9 cellular contexts compared by ENCODE assay signal in the genomic region with DNA sequence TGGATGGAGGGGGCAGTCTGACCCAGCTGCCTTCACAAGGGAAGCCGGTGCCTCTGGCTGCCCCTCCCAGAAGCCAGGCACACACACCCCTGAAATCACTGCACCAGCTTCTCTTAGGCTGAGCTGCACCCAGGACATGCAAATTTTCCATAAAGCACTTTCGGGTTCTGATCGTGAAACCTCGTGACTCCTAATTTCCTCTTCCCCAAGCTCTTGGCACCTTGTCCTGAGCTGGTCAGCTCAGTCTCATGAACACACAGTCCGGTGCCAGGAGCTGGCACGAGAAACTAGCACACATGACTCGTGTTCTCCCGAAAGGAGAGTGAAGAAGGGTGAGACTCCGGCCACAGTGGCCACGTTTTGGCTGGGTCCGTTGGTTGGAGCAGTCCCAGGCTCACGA. TPM values are rescaled to one million over a fixed set of nuclear protein-coding genes. Genes with fewer than 3 reads are reported as not detected.
DNase-seq lines count a peak whose midpoint lies in the region; ATAC-seq and TF ChIP-seq lines count a peak whose summit lies in the region.
"Had no signal": no experiment of that assay in that cellular context is flagged by ENCODE, and none has a peak within 500 bp of the region (broad histone marks: within the 10 kb centered on the region; RNA-seq: fewer than 3 reads in every experiment).

No MANE protein-coding gene starts in this region.

- H2BK15ac ChIP-seq in mesendoderm (replicated peaks; ENCODE audit: low read depth), result no peak overlapping the region

- no peaks in the 10 kb centered on the region for H3K9me3 Mint-ChIP-seq in nephron progenitor cell

- H3K27me3 ChIP-seq in esophagus (ENCODE audit: control insufficient read depth in 1 of 2, insufficient read depth in 2 of 2, low read length in 2 of 2) (no peaks in the 10 kb centered on the region), mesendoderm (ENCODE audit: insufficient read depth, low read length, poor library complexity) (no peaks in the 10 kb centered on the region)

- no peak overlapping the region for H3K9ac ChIP-seq in mesendoderm (ENCODE audit: low read length)

- H3K4me1 ChIP-seq in esophagus (ENCODE audit: control insufficient read depth in 2 of 2, insufficient read depth in 2 of 2, low read length in 1 of 2) (peaks cover 4 to 10% of the 10 kb centered on the region in 2 donors), mucosa of descending colon (ENCODE audit: low read depth) (peaks cover 12% of the 10 kb centered on the region), mesendoderm (ENCODE audit: control insufficient read depth, low read depth, low read length) (no peaks in the 10 kb centered on the region)

- peaks cover 71% of the 10 kb centered on the region for H3K4me1 Mint-ChIP-seq in nephron progenitor cell

- no peak overlapping the region for H3K4ac ChIP-seq in mesendoderm (ENCODE audit: low read depth, low read length)

- H3K9me3 ChIP-seq in esophagus (ENCODE audit: control insufficient read depth in 2 of 2, insufficient read depth in 1 of 2, low read depth in 1 of 2, low read length in 1 of 2) (no peaks in the 10 kb centered on the region), mucosa of descending colon (no peaks in the 10 kb centered on the region)

- WGBS in esophagus, 2 donors, result 16 to 25% methylated on average over 12 of the region's 12 CpGs
- no CpG with 5 or more reads among the region's 12 CpGs for WGBS in mesendoderm (ENCODE audit: extremely low coverage, insufficient coverage, low lambda C conversion rate)

- no peak overlapping the region for H2BK120ac ChIP-seq in mesendoderm (ENCODE audit: low read depth, low read length)

- no peak overlapping the region for H2AK5ac ChIP-seq in mesendoderm (ENCODE audit: low read length)

- H3K27ac ChIP-seq in esophagus (ENCODE audit: low read depth in 2 of 2, low read length in 1 of 2) (peak overlapping the region; percentile 27 to 30), mesendoderm (ENCODE audit: low read depth, low read length) (no peak overlapping the region)

- no peaks in the 10 kb centered on the region for H3K79me1 ChIP-seq in mesendoderm (ENCODE audit: low read length)

- H3K23ac ChIP-seq in mesendoderm (ENCODE audit: low read length), result no peak overlapping the region

- no peaks in the 10 kb centered on the region for H3K36me3 Mint-ChIP-seq in nephron progenitor cell (ENCODE audit: low read depth)

- H3K27ac Mint-ChIP-seq in nephron progenitor cell, result no peak overlapping the region

- TF ChIP-seq CTCF in mucosa of descending colon (IDR thresholded peaks at IDR 0.05), result no peak
- TF ChIP-seq CTCF in nephron progenitor cell (IDR thresholded peaks at IDR 0.05), result no peak

- intact Hi-C loops in mucosa of descending colon (cut with DNase I, micrococcal nuclease), result loop anchor here in 1 of 2 donors (5.0 kb wide), 1 partner anchor 67 kb away; no protein-coding TSS in a partner anchor

- H3K18ac ChIP-seq in mesendoderm (ENCODE audit: low read length), result no peak overlapping the region

- H3K56ac ChIP-seq in mesendoderm (ENCODE audit: low read length), result no peak overlapping the region

- H3K36me3 ChIP-seq in esophagus (ENCODE audit: control insufficient read depth in 2 of 2, insufficient read depth in 2 of 2, low read length in 1 of 2) (no peaks in the 10 kb centered on the region), mucosa of descending colon (ENCODE audit: low read depth) (no peaks in the 10 kb centered on the region), mesendoderm (ENCODE audit: control insufficient read depth, insufficient read depth, low read length) (no peaks in the 10 kb centered on the region)

- H4K5ac ChIP-seq in mesendoderm (ENCODE audit: low read length), result no peak overlapping the region

- H2BK5ac ChIP-seq in mesendoderm (ENCODE audit: low read length), result no peak overlapping the region

- H3K27me3 Mint-ChIP-seq in nephron progenitor cell (ENCODE audit: low read depth, poor library complexity), result peaks cover 29% of the 10 kb centered on the region

- H3K4me2 ChIP-seq in mesendoderm (ENCODE audit: low read length), result no peak overlapping the region

- no peak overlapping the region for H4K8ac ChIP-seq in mesendoderm (ENCODE audit: low read depth, low read length)

- DNase-seq in M059J (ENCODE audit: low read depth) (peak; percentile 61), mucosa of descending colon (peak; percentile 65 to 77 (median 66)), ureter (ENCODE audit: low spot score) (peak; percentile 88), nephron progenitor cell (no peak), mesendoderm (no peak)
- DNase-seq: activated naive CD4-positive, alpha-beta T cell treated with anti-CD3 and anti-CD28 coated beads, Interleukin-2, amount 50 U/mL, for 16 hours; erythroblast had no signal

- H3K79me2 ChIP-seq in mesendoderm (ENCODE audit: control insufficient read depth, insufficient read depth, low read length), result no peaks in the 10 kb centered on the region

- H3K4me3 ChIP-seq in esophagus (ENCODE audit: low read depth in 1 of 2, low read length in 2 of 2) (no peak overlapping the region), mucosa of descending colon (no peak overlapping the region), mesendoderm (ENCODE audit: low read length) (no peak overlapping the region)

- ATAC-seq in mucosa of descending colon, result peak; percentile 36
- ATAC-seq in GM21723 (IDR thresholded peaks at IDR 0.05; ENCODE audit: unreplicated experiment), result no peak

- H3K4me3 Mint-ChIP-seq in nephron progenitor cell, result no peak overlapping the region

RNA-seq across cellular contexts. Expression of a gene that starts 9.0 kb away (rescaled TPM):
- 31.7 and 47.3 TPM in 2 replicates for total RNA-seq in M059J (2014; rRNA removed; shearing (Covaris generic))
- polyA plus RNA-seq in esophagus, result 10 to 100 TPM; 48.6 to 57.7 TPM
- total RNA-seq in mucosa of descending colon, result 100 to 1,000 TPM; 257 to 470 (median 292) TPM
- total RNA-seq in ureter, result 207 TPM
- polyA plus RNA-seq in mesendoderm (2013, experiment 1 of 2), result 11.5 TPM
- polyA plus RNA-seq in mesendoderm (2013, experiment 2 of 2), result 12.0 TPM

Comparison
In these comparisons a context has a peak if more than half of its experiments do, and no peak if none do; other contexts are left out.
1. DNase-seq: peak in M059J (single experiment), mucosa of descending colon (3 of 3) and ureter (single experiment); none in nephron progenitor cell (single experiment) and mesendoderm (single experiment).